In the genomic region with DNA sequence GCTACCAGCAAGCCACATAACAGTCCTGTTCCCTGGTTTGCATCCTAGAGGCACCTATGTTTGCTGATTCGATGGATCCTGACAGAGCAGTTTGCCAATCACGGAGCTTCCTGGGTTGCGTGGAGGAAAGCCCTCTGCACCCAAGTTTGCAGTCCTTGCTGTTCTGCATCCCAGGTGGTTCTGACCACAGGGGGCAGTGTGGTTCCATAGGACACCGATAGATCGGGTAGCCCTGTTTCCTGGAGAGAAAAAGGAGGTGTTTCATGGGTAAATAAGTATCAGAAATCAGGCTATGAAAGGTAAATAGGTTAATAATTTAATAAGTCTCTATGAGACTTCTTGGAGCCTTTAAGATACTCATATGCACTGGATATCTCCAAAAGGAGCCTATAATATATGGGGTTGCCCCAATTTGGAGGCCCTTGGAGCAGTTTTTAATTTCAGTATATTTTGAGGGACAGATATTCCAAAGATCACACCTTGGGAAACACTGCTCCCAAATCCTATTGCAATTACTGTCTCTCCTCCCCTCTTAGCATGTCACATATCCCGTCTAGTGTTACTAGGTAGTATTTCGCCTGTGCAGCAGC, we compare ENCODE assay signal across 8 cellular contexts.
DNase-seq lines count a peak whose midpoint lies in the region; ATAC-seq and TF ChIP-seq lines count a peak whose summit lies in the region.

No MANE protein-coding gene starts in this region.

- peak; percentile 54 for ATAC-seq in GM23338
- ATAC-seq in HG03469 (IDR thresholded peaks at IDR 0.05; ENCODE audit: unreplicated experiment): no peak

- H3K27me3 ChIP-seq in GM23338 (ENCODE audit: insufficient read depth): no peaks in the 10 kb centered on the region

- H3K36me3 ChIP-seq in GM23338 (ENCODE audit: insufficient read depth): no peaks in the 10 kb centered on the region

- no peak overlapping the region for H3K4me2 ChIP-seq in GM23338

- H3K79me2 ChIP-seq in GM23338 (replicated peaks; ENCODE audit: insufficient read depth): no peaks in the 10 kb centered on the region

- no peak overlapping the region for H3K4me3 Mint-ChIP-seq in GM23338

- H3F3A ChIP-seq in GM23338 (replicated peaks; ENCODE audit: low read depth): 0 out of 2 replicates have a peak, but pooled peaks cover 12% of the 10 kb centered on the region

- H3K9me3 Mint-ChIP-seq in GM23338: peaks cover 10% of the 10 kb centered on the region; the same call in 2 of the 3 replicates

- H4K20me1 ChIP-seq in GM23338 (replicated peaks; ENCODE audit: insufficient read depth): no peaks in the 10 kb centered on the region

- H3K27me3 Mint-ChIP-seq in GM23338 (ENCODE audit: insufficient read depth, low read depth, poor library complexity): peaks cover 19% of the 10 kb centered on the region

- H3K4me1 ChIP-seq in GM23338 (ENCODE audit: insufficient read depth): peaks cover 26% of the 10 kb centered on the region

- H3K9me2 ChIP-seq in GM23338 (ENCODE audit: insufficient read depth): no peaks in the 10 kb centered on the region

- in situ Hi-C loops in astrocyte of the spinal cord (cut with HindIII; ENCODE audit: low sequenced_read_pairs): no loop called here

- DNase-seq in AG10803 (ENCODE audit: low read depth) (peak; percentile 53), GM23338 (ENCODE audit: low spot score) (peak; percentile 90), RPMI7951 (ENCODE audit: low read depth) (peak; percentile 64), astrocyte of the spinal cord (ENCODE audit: low read depth, low spot score) (peak; percentile 50), iPS-NIHi7 (ENCODE audit: extremely low spot score) (peak; percentile 81), GOT3 (lab: John Stamatoyannopoulos, UW) (no peak)
- DNase-seq in stimulated activated CD4-positive, alpha-beta T cell treated with anti-CD3 and anti-CD28 coated beads, Interleukin-1b, Interleukin-23, amount 100 ng/mL, for 48 hours: peak; percentile 53

- peaks cover 57% of the 10 kb centered on the region for H3K4me1 Mint-ChIP-seq in GM23338

- TF ChIP-seq CTCF in AG10803 (conservative IDR thresholded peaks at IDR 0.05; ENCODE audit: low read length) (peak; percentile 60), GM23338 (conservative IDR thresholded peaks at IDR 0.05; ENCODE audit: low read depth in 2 of 2) (peak; percentile 86 to 97), astrocyte of the spinal cord (IDR thresholded peaks at IDR 0.05; ENCODE audit: low read depth, low read length) (peak; percentile 73)

- no peak overlapping the region for H2AFZ ChIP-seq in GM23338

- H3K4me3 ChIP-seq in AG10803 (ENCODE audit: low read length) (no peak overlapping the region), GM23338 (no peak overlapping the region), astrocyte of the spinal cord (ENCODE audit: low read depth, low read length) (no peak overlapping the region)

- peak overlapping the region; percentile 99; the same call in 1 of the 2 replicates for H3K27ac ChIP-seq in GM23338 (ENCODE audit: low read depth)

- H3K36me3 Mint-ChIP-seq in GM23338 (ENCODE audit: low read depth): peaks cover 5% of the 10 kb centered on the region; the same call in 2 of the 3 replicates

- H3K27ac Mint-ChIP-seq in GM23338: peak overlapping the region; percentile 86; the same call in 1 of the 2 replicates

TF ChIP-seq in GM23338, 12 proteins besides CTCF, POLR2A, EP300 and RAD21 (continues in another document):
- TF ChIP-seq NANOG (IDR thresholded peaks at IDR 0.05; ENCODE audit: borderline replicate concordance) (no peak), ZNF114 (CRISPR knock-in tag; IDR thresholded peaks at IDR 0.05) (no peak), CREB1 (CRISPR knock-in tag; IDR thresholded peaks at IDR 0.05; ENCODE audit: low read depth) (no peak), EZH2phosphoT487 (IDR thresholded peaks at IDR 0.05; ENCODE audit: unreplicated experiment) (no peak), POLR2AphosphoS5 (IDR thresholded peaks at IDR 0.05; ENCODE audit: low read depth) (no peak), EZH2 (IDR thresholded peaks at IDR 0.05; ENCODE audit: low read depth, unreplicated experiment) (no peak), STAT1 (IDR thresholded peaks at IDR 0.05; ENCODE audit: unreplicated experiment) (no peak), JUNB (IDR thresholded peaks at IDR 0.05; ENCODE audit: unreplicated experiment) (no peak), ZNF331 (CRISPR knock-in tag; IDR thresholded peaks at IDR 0.05; ENCODE audit: low read depth) (no peak)
- TF ChIP-seq, protein P1, sequence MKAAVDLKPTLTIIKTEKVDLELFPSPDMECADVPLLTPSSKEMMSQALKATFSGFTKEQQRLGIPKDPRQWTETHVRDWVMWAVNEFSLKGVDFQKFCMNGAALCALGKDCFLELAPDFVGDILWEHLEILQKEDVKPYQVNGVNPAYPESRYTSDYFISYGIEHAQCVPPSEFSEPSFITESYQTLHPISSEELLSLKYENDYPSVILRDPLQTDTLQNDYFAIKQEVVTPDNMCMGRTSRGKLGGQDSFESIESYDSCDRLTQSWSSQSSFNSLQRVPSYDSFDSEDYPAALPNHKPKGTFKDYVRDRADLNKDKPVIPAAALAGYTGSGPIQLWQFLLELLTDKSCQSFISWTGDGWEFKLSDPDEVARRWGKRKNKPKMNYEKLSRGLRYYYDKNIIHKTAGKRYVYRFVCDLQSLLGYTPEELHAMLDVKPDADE (IDR thresholded peaks at IDR 0.05): no peak
- TF ChIP-seq, protein P2, sequence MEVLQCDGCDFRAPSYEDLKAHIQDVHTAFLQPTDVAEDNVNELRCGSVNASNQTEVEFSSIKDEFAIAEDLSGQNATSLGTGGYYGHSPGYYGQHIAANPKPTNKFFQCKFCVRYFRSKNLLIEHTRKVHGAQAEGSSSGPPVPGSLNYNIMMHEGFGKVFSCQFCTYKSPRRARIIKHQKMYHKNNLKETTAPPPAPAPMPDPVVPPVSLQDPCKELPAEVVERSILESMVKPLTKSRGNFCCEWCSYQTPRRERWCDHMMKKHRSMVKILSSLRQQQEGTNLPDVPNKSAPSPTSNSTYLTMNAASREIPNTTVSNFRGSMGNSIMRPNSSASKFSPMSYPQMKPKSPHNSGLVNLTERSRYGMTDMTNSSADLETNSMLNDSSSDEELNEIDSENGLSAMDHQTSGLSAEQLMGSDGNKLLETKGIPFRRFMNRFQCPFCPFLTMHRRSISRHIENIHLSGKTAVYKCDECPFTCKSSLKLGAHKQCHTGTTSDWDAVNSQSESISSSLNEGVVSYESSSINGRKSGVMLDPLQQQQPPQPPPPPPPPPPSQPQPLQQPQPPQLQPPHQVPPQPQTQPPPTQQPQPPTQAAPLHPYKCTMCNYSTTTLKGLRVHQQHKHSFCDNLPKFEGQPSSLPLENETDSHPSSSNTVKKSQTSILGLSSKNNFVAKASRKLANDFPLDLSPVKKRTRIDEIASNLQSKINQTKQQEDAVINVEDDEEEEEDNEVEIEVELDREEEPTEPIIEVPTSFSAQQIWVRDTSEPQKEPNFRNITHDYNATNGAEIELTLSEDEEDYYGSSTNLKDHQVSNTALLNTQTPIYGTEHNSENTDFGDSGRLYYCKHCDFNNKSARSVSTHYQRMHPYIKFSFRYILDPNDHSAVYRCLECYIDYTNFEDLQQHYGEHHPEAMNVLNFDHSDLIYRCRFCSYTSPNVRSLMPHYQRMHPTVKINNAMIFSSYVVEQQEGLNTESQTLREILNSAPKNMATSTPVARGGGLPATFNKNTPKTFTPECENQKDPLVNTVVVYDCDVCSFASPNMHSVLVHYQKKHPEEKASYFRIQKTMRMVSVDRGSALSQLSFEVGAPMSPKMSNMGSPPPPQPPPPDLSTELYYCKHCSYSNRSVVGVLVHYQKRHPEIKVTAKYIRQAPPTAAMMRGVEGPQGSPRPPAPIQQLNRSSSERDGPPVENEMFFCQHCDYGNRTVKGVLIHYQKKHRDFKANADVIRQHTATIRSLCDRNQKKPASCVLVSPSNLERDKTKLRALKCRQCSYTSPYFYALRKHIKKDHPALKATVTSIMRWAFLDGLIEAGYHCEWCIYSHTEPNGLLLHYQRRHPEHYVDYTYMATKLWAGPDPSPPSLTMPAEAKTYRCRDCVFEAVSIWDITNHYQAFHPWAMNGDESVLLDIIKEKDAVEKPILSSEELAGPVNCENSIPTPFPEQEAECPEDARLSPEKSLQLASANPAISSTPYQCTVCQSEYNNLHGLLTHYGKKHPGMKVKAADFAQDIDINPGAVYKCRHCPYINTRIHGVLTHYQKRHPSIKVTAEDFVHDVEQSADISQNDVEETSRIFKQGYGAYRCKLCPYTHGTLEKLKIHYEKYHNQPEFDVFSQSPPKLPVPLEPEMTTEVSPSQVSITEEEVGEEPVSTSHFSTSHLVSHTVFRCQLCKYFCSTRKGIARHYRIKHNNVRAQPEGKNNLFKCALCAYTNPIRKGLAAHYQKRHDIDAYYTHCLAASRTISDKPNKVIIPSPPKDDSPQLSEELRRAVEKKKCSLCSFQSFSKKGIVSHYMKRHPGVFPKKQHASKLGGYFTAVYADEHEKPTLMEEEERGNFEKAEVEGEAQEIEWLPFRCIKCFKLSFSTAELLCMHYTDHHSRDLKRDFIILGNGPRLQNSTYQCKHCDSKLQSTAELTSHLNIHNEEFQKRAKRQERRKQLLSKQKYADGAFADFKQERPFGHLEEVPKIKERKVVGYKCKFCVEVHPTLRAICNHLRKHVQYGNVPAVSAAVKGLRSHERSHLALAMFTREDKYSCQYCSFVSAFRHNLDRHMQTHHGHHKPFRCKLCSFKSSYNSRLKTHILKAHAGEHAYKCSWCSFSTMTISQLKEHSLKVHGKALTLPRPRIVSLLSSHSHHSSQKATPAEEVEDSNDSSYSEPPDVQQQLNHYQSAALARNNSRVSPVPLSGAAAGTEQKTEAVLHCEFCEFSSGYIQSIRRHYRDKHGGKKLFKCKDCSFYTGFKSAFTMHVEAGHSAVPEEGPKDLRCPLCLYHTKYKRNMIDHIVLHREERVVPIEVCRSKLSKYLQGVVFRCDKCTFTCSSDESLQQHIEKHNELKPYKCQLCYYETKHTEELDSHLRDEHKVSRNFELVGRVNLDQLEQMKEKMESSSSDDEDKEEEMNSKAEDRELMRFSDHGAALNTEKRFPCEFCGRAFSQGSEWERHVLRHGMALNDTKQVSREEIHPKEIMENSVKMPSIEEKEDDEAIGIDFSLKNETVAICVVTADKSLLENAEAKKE (CRISPR knock-in tag; IDR thresholded peaks at IDR 0.05): no peak
